Comparison of ENCODE assay signal across 30 cellular contexts in genomic region chr11:4146765-4147098, GRCh38.
"Had no signal": no experiment of that assay in that cellular context is flagged by ENCODE, and none has a peak within 500 bp of the region (broad histone marks: within the 10 kb centered on the region; RNA-seq: fewer than 3 reads in every experiment).

No MANE protein-coding gene starts in this region.

- H3K9me3 ChIP-seq: adrenal gland, body of pancreas, esophagus muscularis mucosa, gastrocnemius medialis, heart left ventricle had no signal

- H3K27me3 Mint-ChIP-seq: activated CD4-positive, alpha-beta memory T cell treated with anti-CD3 and anti-CD28 coated beads for 36 hours; activated CD4-positive, alpha-beta T cell treated with anti-CD3 and anti-CD28 coated beads for 36 hours; activated CD4-positive, alpha-beta T cell treated with anti-CD3 and anti-CD28 coated beads, Interleukin-2, amount 10 ng/mL, durations not matched to agents 24 days and 14 days; activated CD8-positive, alpha-beta memory T cell treated with anti-CD3 and anti-CD28 coated beads, Interleukin-2, amount 10 ng/mL, durations not matched to agents 7 days and 5 days; activated naive CD4-positive, alpha-beta T cell treated with anti-CD3 and anti-CD28 coated beads, Interleukin-2, amount 50 U/mL, for 24 hours; activated naive CD8-positive, alpha-beta T cell treated with anti-CD3 and anti-CD28 coated beads for 36 hours; activated naive CD8-positive, alpha-beta T cell treated with anti-CD3 and anti-CD28 coated beads, Interleukin-2, amount 50 U/mL, for 24 hours; effector memory CD8-positive, alpha-beta T cell had no signal

- ATAC-seq: activated CD4-positive, alpha-beta T cell treated with anti-CD3 and anti-CD28 coated beads for 36 hours; activated CD8-positive, alpha-beta memory T cell treated with anti-CD3 and anti-CD28 coated beads, Interleukin-2, amount 10 ng/mL, durations not matched to agents 7 days and 5 days; activated CD8-positive, alpha-beta T cell treated with anti-CD3 and anti-CD28 coated beads, Interleukin-2, amount 10 ng/mL, durations not matched to agents 7 days and 5 days; activated naive CD8-positive, alpha-beta T cell treated with anti-CD3 and anti-CD28 coated beads, Interleukin-2, amount 50 U/mL, for 24 hours; body of pancreas; effector memory CD8-positive, alpha-beta T cell; foreskin keratinocyte; gastrocnemius medialis had no signal

- H3K27ac Mint-ChIP-seq: activated CD4-positive, alpha-beta memory T cell treated with anti-CD3 and anti-CD28 coated beads for 36 hours; activated CD4-positive, alpha-beta T cell treated with anti-CD3 and anti-CD28 coated beads for 36 hours; activated CD4-positive, alpha-beta T cell treated with anti-CD3 and anti-CD28 coated beads, Interleukin-2, amount 10 ng/mL, durations not matched to agents 24 days and 14 days; activated CD8-positive, alpha-beta memory T cell treated with anti-CD3 and anti-CD28 coated beads, Interleukin-2, amount 10 ng/mL, durations not matched to agents 7 days and 5 days; activated CD8-positive, alpha-beta T cell treated with anti-CD3 and anti-CD28 coated beads, Interleukin-2, amount 10 ng/mL, durations not matched to agents 7 days and 5 days; activated naive CD4-positive, alpha-beta T cell treated with anti-CD3 and anti-CD28 coated beads, Interleukin-2, amount 50 U/mL, for 24 hours; activated naive CD8-positive, alpha-beta T cell treated with anti-CD3 and anti-CD28 coated beads for 36 hours; activated naive CD8-positive, alpha-beta T cell treated with anti-CD3 and anti-CD28 coated beads, Interleukin-2, amount 50 U/mL, for 24 hours; effector memory CD8-positive, alpha-beta T cell had no signal

- H3K9me3 Mint-ChIP-seq: activated CD4-positive, alpha-beta memory T cell treated with anti-CD3 and anti-CD28 coated beads for 36 hours; activated naive CD4-positive, alpha-beta T cell treated with anti-CD3 and anti-CD28 coated beads, Interleukin-2, amount 50 U/mL, for 24 hours; activated naive CD8-positive, alpha-beta T cell treated with anti-CD3 and anti-CD28 coated beads for 36 hours; activated naive CD8-positive, alpha-beta T cell treated with anti-CD3 and anti-CD28 coated beads, Interleukin-2, amount 50 U/mL, for 24 hours; activated T-helper 1 cell treated with anti-CD3 and anti-CD28 coated beads, Interleukin-12 subunit alpha, Interleukin-12 subunit beta, Interleukin-2, Interleukin-4 antibody, amounts not matched to agents 30 ng/mL and 10 ng/mL and 1 ng/mL, durations not matched to agents 14 hours and 24 hours and 36 hours; effector memory CD8-positive, alpha-beta T cell had no signal

- H3K4me1 Mint-ChIP-seq: activated CD4-positive, alpha-beta T cell treated with anti-CD3 and anti-CD28 coated beads for 36 hours; activated CD4-positive, alpha-beta T cell treated with anti-CD3 and anti-CD28 coated beads, Interleukin-2, amount 10 ng/mL, durations not matched to agents 24 days and 14 days; activated naive CD4-positive, alpha-beta T cell treated with anti-CD3 and anti-CD28 coated beads, Interleukin-2, amount 50 U/mL, for 24 hours; activated naive CD8-positive, alpha-beta T cell treated with anti-CD3 and anti-CD28 coated beads for 36 hours; activated naive CD8-positive, alpha-beta T cell treated with anti-CD3 and anti-CD28 coated beads, Interleukin-2, amount 50 U/mL, for 24 hours had no signal

- H3K4me3 Mint-ChIP-seq: activated CD4-positive, alpha-beta memory T cell treated with anti-CD3 and anti-CD28 coated beads for 36 hours; activated CD4-positive, alpha-beta T cell treated with anti-CD3 and anti-CD28 coated beads for 36 hours; activated CD4-positive, alpha-beta T cell treated with anti-CD3 and anti-CD28 coated beads, Interleukin-2, amount 10 ng/mL, durations not matched to agents 24 days and 14 days; activated CD8-positive, alpha-beta memory T cell treated with anti-CD3 and anti-CD28 coated beads, Interleukin-2, amount 10 ng/mL, durations not matched to agents 7 days and 5 days; activated CD8-positive, alpha-beta T cell treated with anti-CD3 and anti-CD28 coated beads, Interleukin-2, amount 10 ng/mL, durations not matched to agents 7 days and 5 days; activated naive CD4-positive, alpha-beta T cell treated with anti-CD3 and anti-CD28 coated beads, Interleukin-2, amount 50 U/mL, for 24 hours; activated naive CD8-positive, alpha-beta T cell treated with anti-CD3 and anti-CD28 coated beads for 36 hours; activated naive CD8-positive, alpha-beta T cell treated with anti-CD3 and anti-CD28 coated beads, Interleukin-2, amount 50 U/mL, for 24 hours; activated T-helper 1 cell treated with anti-CD3 and anti-CD28 coated beads, Interleukin-12 subunit alpha, Interleukin-12 subunit beta, Interleukin-2, Interleukin-4 antibody, amounts not matched to agents 30 ng/mL and 10 ng/mL and 1 ng/mL, durations not matched to agents 14 hours and 24 hours and 36 hours; effector memory CD8-positive, alpha-beta T cell had no signal

- DNase-seq: activated CD4-positive, alpha-beta memory T cell treated with anti-CD3 and anti-CD28 coated beads for 36 hours; activated CD4-positive, alpha-beta T cell treated with anti-CD3 and anti-CD28 coated beads for 36 hours; activated CD4-positive, alpha-beta T cell treated with anti-CD3 and anti-CD28 coated beads, Interleukin-2, amount 10 ng/mL, durations not matched to agents 24 days and 14 days; activated CD4-positive, CD25-positive, alpha-beta regulatory T cell; activated CD4-positive, CD25-positive, alpha-beta regulatory T cell treated with anti-CD3 and anti-CD28 coated beads, Interleukin-2, amount 50 U/mL, for 72 hours; activated CD8-positive, alpha-beta memory T cell treated with anti-CD3 and anti-CD28 coated beads, Interleukin-2, amount 10 ng/mL, durations not matched to agents 7 days and 5 days; activated CD8-positive, alpha-beta memory T cell treated with anti-CD3 and anti-CD28 coated beads, Interleukin-2, amount 50 U/mL, for 4 hours; activated CD8-positive, alpha-beta T cell treated with anti-CD3 and anti-CD28 coated beads, Interleukin-2, amount 10 ng/mL, durations not matched to agents 7 days and 5 days; activated gamma-delta T cell treated with Interleukin-2 at 50 U/mL for 16 hours; activated naive CD4-positive, alpha-beta T cell treated with Interleukin-2 at 50 U/mL for 16 hours; activated naive CD8-positive, alpha-beta T cell treated with anti-CD3 and anti-CD28 coated beads for 36 hours; activated naive CD8-positive, alpha-beta T cell treated with anti-CD3 and anti-CD28 coated beads, Interleukin-2, amount 50 U/mL, for 24 hours; activated T-cell treated with anti-CD3 and anti-CD28 coated beads, Interleukin-2, amount 50 U/mL, for 1 hour; activated T-cell treated with anti-CD3 and anti-CD28 coated beads, Interleukin-2, amount 50 U/mL, for 48 hours; adrenal gland; amygdala; aorta; body of pancreas; caudate nucleus; cortex of kidney; dermis blood vessel endothelial cell; effector CD4-positive, alpha-beta T cell; effector memory CD8-positive, alpha-beta T cell; foreskin keratinocyte; gastrocnemius medialis; glutamatergic neuron; heart left ventricle had no signal
